In genomic region chrX:39096599-39096998, GRCh38 we compare ENCODE assay signal across 20 cellular contexts.
DNase-seq lines count a peak whose midpoint lies in the region; ATAC-seq and TF ChIP-seq lines count a peak whose summit lies in the region.
"Had no signal": no experiment of that assay in that cellular context is flagged by ENCODE, and none has a peak within 500 bp of the region (broad histone marks: within the 10 kb centered on the region; RNA-seq: fewer than 3 reads in every experiment).

No MANE protein-coding gene starts in this region.

- H3K79me2 ChIP-seq in GM23338 (replicated peaks; ENCODE audit: insufficient read depth) = no peaks in the 10 kb centered on the region

- no peaks in the 10 kb centered on the region for H3K9me2 ChIP-seq in GM23338 (ENCODE audit: insufficient read depth)

- no peak overlapping the region for H3K4me3 ChIP-seq in GM23338
- no peak overlapping the region for H3K4me3 ChIP-seq in Caco-2 (ENCODE audit: low read depth, low read length)
- H3K4me3 ChIP-seq: PC-9, SK-N-MC had no signal

- H3K4me1 Mint-ChIP-seq in GM23338 = peaks cover 7% of the 10 kb centered on the region
- H3K4me1 Mint-ChIP-seq in Caco-2 (ENCODE audit: low read depth, unreplicated experiment) = no peaks in the 10 kb centered on the region
- H3K4me1 Mint-ChIP-seq: IgD-negative memory B cell had no signal

- intact Hi-C loops in Caco-2 (cut with micrococcal nuclease; ENCODE audit: unreplicated experiment) = no loop called here

- H2AFZ ChIP-seq in GM23338 = no peak overlapping the region
- H2AFZ ChIP-seq: PC-9 had no signal

- BruUV-seq in Caco-2 (replicated peaks; lab: Mats Ljungman, UMichigan) = no TSS peak

- no peaks in the 10 kb centered on the region for H4K20me1 ChIP-seq in GM23338 (replicated peaks; ENCODE audit: insufficient read depth)

- TF ChIP-seq CTCF in GM23338 (conservative IDR thresholded peaks at IDR 0.05; ENCODE audit: low read depth in 2 of 2) = no peak
- TF ChIP-seq CTCF in Caco-2 (IDR thresholded peaks at IDR 0.05; ENCODE audit: insufficient read depth in 1 of 2, low read depth in 1 of 2, low read length in 1 of 2, severe bottlenecking in 1 of 2, unreplicated experiment in 1 of 2) = no peak

- H3K27me3 Mint-ChIP-seq in GM23338 (ENCODE audit: insufficient read depth, low read depth, poor library complexity) = no peaks in the 10 kb centered on the region
- H3K27me3 Mint-ChIP-seq in Caco-2 (ENCODE audit: insufficient read depth, unreplicated experiment) = peaks cover 2% of the 10 kb centered on the region
- H3K27me3 Mint-ChIP-seq: IgD-negative memory B cell had no signal

- no peaks in the 10 kb centered on the region for H3F3A ChIP-seq in GM23338 (replicated peaks; ENCODE audit: low read depth)

- H3K4me1 ChIP-seq in GM23338 (ENCODE audit: insufficient read depth) (0 out of 2 replicates have a peak, but pooled peaks cover 3% of the 10 kb centered on the region), Caco-2 (no peaks in the 10 kb centered on the region)

- no peak overlapping the region for H3K27ac Mint-ChIP-seq in GM23338
- H3K27ac Mint-ChIP-seq in Caco-2 (ENCODE audit: unreplicated experiment) = no peak overlapping the region

- H3K36me3 Mint-ChIP-seq in GM23338 (ENCODE audit: low read depth) = no peaks in the 10 kb centered on the region
- H3K36me3 Mint-ChIP-seq in Caco-2 (ENCODE audit: insufficient read depth, unreplicated experiment) = no peaks in the 10 kb centered on the region
- H3K36me3 Mint-ChIP-seq: IgD-negative memory B cell had no signal

- CTCF ChIA-PET in Caco-2 (lab: Charles Lee) = no interaction called here

- no peaks in the 10 kb centered on the region for H3K9me3 ChIP-seq in Caco-2

- no peak for ATAC-seq in GM23338
- no peak for ATAC-seq in GM21423 (IDR thresholded peaks at IDR 0.05; ENCODE audit: unreplicated experiment)

- H3K4me2 ChIP-seq in GM23338 = peak overlapping the region; percentile 32; the same call in 1 of the 2 replicates
- H3K4me2 ChIP-seq: KMS-11, PC-9 had no signal

- no peak overlapping the region for H3K27ac ChIP-seq in GM23338 (ENCODE audit: low read depth)
- H3K27ac ChIP-seq: HL-60, KMS-11, PC-9, SK-N-MC had no signal

- no peaks in the 10 kb centered on the region for H3K36me3 ChIP-seq in GM23338 (ENCODE audit: insufficient read depth)
- no peaks in the 10 kb centered on the region for H3K36me3 ChIP-seq in Caco-2 (ENCODE audit: control insufficient read depth, insufficient read depth, low read length)

- POLR2A ChIA-PET in Caco-2 (lab: Charles Lee) = no interaction called here

- DNase-seq in NCI-H1694 treated with DMSO at 0.1 percent for 48 hours (lab: John Stamatoyannopoulos, UW) (peak; percentile 2), NCI-H1694 (lab: John Stamatoyannopoulos, UW) (no peak), GM23338 (ENCODE audit: low spot score) (no peak), NCI-H2227 treated with DMSO at 0.1 percent for 48 hours (lab: John Stamatoyannopoulos, UW) (peak; percentile 92), superior temporal gyrus (ENCODE audit: extremely low spot score) (peak; percentile 6), Caco-2 (no peak)
- DNase-seq: GOT3; HCEC 1CT; MM.1S; NCI-H1436 treated with DMSO at 0.1 percent for 48 hours; NCI-H446 treated with DMSO at 0.1 percent for 48 hours; NCI-H526 treated with DMSO at 0.1 percent for 48 hours; NK-92 treated with Interleukin-12 subunit alpha and Interleukin-12 subunit beta, amount 100 ng/mL, for 24 hours; PC-9; SHP77 treated with DMSO at 0.1 percent for 48 hours had no signal

- no peak overlapping the region for H3K4me3 Mint-ChIP-seq in GM23338
- no peak overlapping the region for H3K4me3 Mint-ChIP-seq in Caco-2 (ENCODE audit: unreplicated experiment)
- H3K4me3 Mint-ChIP-seq: IgD-negative memory B cell had no signal

- H3K27me3 ChIP-seq in GM23338 (ENCODE audit: insufficient read depth) (no peaks in the 10 kb centered on the region), Caco-2 (replicated peaks; ENCODE audit: control insufficient read depth, insufficient read depth, low read length) (no peaks in the 10 kb centered on the region)

- no peaks in the 10 kb centered on the region for H3K9me3 Mint-ChIP-seq in GM23338
- no peaks in the 10 kb centered on the region for H3K9me3 Mint-ChIP-seq in Caco-2 (ENCODE audit: unreplicated experiment)

TF ChIP-seq in GM23338, 12 proteins besides CTCF, POLR2A, EP300 and RAD21 (continues in another document):
- TF ChIP-seq EZH2 (IDR thresholded peaks at IDR 0.05; ENCODE audit: low read depth, unreplicated experiment) = no peak
- no peak for TF ChIP-seq NANOG (IDR thresholded peaks at IDR 0.05; ENCODE audit: borderline replicate concordance)
- TF ChIP-seq, protein P1, sequence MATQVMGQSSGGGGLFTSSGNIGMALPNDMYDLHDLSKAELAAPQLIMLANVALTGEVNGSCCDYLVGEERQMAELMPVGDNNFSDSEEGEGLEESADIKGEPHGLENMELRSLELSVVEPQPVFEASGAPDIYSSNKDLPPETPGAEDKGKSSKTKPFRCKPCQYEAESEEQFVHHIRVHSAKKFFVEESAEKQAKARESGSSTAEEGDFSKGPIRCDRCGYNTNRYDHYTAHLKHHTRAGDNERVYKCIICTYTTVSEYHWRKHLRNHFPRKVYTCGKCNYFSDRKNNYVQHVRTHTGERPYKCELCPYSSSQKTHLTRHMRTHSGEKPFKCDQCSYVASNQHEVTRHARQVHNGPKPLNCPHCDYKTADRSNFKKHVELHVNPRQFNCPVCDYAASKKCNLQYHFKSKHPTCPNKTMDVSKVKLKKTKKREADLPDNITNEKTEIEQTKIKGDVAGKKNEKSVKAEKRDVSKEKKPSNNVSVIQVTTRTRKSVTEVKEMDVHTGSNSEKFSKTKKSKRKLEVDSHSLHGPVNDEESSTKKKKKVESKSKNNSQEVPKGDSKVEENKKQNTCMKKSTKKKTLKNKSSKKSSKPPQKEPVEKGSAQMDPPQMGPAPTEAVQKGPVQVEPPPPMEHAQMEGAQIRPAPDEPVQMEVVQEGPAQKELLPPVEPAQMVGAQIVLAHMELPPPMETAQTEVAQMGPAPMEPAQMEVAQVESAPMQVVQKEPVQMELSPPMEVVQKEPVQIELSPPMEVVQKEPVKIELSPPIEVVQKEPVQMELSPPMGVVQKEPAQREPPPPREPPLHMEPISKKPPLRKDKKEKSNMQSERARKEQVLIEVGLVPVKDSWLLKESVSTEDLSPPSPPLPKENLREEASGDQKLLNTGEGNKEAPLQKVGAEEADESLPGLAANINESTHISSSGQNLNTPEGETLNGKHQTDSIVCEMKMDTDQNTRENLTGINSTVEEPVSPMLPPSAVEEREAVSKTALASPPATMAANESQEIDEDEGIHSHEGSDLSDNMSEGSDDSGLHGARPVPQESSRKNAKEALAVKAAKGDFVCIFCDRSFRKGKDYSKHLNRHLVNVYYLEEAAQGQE (IDR thresholded peaks at IDR 0.05; ENCODE audit: unreplicated experiment) = no peak
- TF ChIP-seq CREB1 (CRISPR knock-in tag; IDR thresholded peaks at IDR 0.05; ENCODE audit: low read depth) = no peak
- TF ChIP-seq STAT1 (IDR thresholded peaks at IDR 0.05; ENCODE audit: unreplicated experiment) = no peak
- TF ChIP-seq, protein P2, sequence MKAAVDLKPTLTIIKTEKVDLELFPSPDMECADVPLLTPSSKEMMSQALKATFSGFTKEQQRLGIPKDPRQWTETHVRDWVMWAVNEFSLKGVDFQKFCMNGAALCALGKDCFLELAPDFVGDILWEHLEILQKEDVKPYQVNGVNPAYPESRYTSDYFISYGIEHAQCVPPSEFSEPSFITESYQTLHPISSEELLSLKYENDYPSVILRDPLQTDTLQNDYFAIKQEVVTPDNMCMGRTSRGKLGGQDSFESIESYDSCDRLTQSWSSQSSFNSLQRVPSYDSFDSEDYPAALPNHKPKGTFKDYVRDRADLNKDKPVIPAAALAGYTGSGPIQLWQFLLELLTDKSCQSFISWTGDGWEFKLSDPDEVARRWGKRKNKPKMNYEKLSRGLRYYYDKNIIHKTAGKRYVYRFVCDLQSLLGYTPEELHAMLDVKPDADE (IDR thresholded peaks at IDR 0.05) = no peak
- no peak for TF ChIP-seq ZNF331 (CRISPR knock-in tag; IDR thresholded peaks at IDR 0.05; ENCODE audit: low read depth)
- no peak for TF ChIP-seq EZH2phosphoT487 (IDR thresholded peaks at IDR 0.05; ENCODE audit: unreplicated experiment)
- no peak for TF ChIP-seq JUNB (IDR thresholded peaks at IDR 0.05; ENCODE audit: unreplicated experiment)
- TF ChIP-seq ZNF114 (CRISPR knock-in tag; IDR thresholded peaks at IDR 0.05) = no peak

Comparison
In these comparisons a context has a peak if more than half of its experiments do, and no peak if none do; other contexts are left out.
1. DNase-seq: peak in NCI-H1694 treated with DMSO at 0.1 percent for 48 hours (single experiment), NCI-H2227 treated with DMSO at 0.1 percent for 48 hours (single experiment) and superior temporal gyrus (single experiment); none in NCI-H1694 (single experiment), GM23338 (single experiment) and Caco-2 (0 of 2).